In the genomic region with DNA sequence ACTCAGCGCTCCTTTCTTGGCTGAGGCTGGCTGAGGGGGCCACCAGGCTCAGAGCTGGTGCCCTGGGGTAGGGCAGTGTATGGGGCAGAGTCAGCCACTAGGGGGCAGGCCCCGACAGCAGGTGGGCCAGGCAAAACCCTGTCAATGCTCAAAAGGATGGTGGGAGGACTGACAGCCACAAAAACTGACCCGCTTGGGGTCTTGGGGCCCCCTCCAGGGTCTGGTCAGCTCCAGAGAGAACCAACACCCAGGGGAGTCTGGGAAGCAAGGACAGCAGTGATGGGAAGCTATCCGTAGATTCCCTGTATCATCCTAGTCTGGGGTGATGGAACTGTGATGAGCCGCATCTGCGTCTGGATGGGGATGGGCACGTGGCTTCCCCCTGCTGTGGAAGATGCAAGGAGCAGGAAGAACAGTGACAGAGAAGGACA, we compare ENCODE assay signal across 8 cellular contexts.
DNase-seq lines count a peak whose midpoint lies in the region; ATAC-seq lines count a peak whose summit lies in the region.

No MANE protein-coding gene starts in this region.

- ATAC-seq in GM21723 (IDR thresholded peaks at IDR 0.05; ENCODE audit: unreplicated experiment) = peak; percentile 74
- ATAC-seq in GM19324 (IDR thresholded peaks at IDR 0.05; ENCODE audit: low FRiP score, unreplicated experiment) = no peak
- no peak for ATAC-seq in HG03571 (IDR thresholded peaks at IDR 0.05; ENCODE audit: unreplicated experiment)

- DNase-seq in ELF-1 (ENCODE audit: low read depth, low spot score) (peak; percentile 86), NCI-H1105 (lab: John Stamatoyannopoulos, UW) (peak; percentile 10), globus pallidus (ENCODE audit: low spot score) (peak; percentile 35), putamen (ENCODE audit: low spot score) (peak; percentile 6)
- DNase-seq in activated T-cell treated with anti-CD3 and anti-CD28 coated beads, Interleukin-2, amount 50 U/mL, for 1 hour = peak; percentile 19

Comparison
In these comparisons a context has a peak if more than half of its experiments do, and no peak if none do; other contexts are left out.
1. DNase-seq: peak in every context shown above with its lines; median percentile 86 in ELF-1; 35 in globus pallidus; 19 in activated T-cell treated with anti-CD3 and anti-CD28 coated beads, Interleukin-2, amount 50 U/mL, for 1 hour; 10 in NCI-H1105; 6 in putamen.